13 cellular contexts compared by ENCODE assay signal in genomic region chr3:169699536-169700050, GRCh38. TPM values are rescaled to one million over a fixed set of nuclear protein-coding genes. Genes with fewer than 3 reads are reported as not detected.
DNase-seq lines count a peak whose midpoint lies in the region; ATAC-seq, FAIRE-seq and TF ChIP-seq lines count a peak whose summit lies in the region.
"Had no signal": no experiment of that assay in that cellular context is flagged by ENCODE, and none has a peak within 500 bp of the region (broad histone marks: within the 10 kb centered on the region; RNA-seq: fewer than 3 reads in every experiment).

No MANE protein-coding gene starts in this region.

- H3K4me1 ChIP-seq in right atrium auricular region = peaks cover 0 to 27% of the 10 kb centered on the region in 2 donors

- peak; percentile 58 for FAIRE-seq in bronchial epithelial cell (lab: Jason Lieb, UNC)

- H3K27ac ChIP-seq in right atrium auricular region = peak overlapping the region; percentile 50 to 79

- intact Hi-C loops in sciatic nerve (cut with DNase I) = no loop called here

- H3K9me3 ChIP-seq in right atrium auricular region = no peaks in the 10 kb centered on the region

- H3K36me3 ChIP-seq in bronchial epithelial cell (ENCODE audit: control insufficient read depth, insufficient read depth, low read length) = no peaks in the 10 kb centered on the region
- H3K36me3 ChIP-seq in right atrium auricular region = no peaks in the 10 kb centered on the region

- DNase-seq in EH (ENCODE audit: low read depth) = peak; percentile 2
- DNase-seq in bronchial epithelial cell (ENCODE audit: low read depth) = no peak
- peak; percentile 92 for DNase-seq in right atrium auricular region (ENCODE audit: low spot score)
- peak; percentile 80 for DNase-seq in sciatic nerve (ENCODE audit: low spot score)
- DNase-seq in 8988T = no peak
- DNase-seq in HUDEP-2 (lab: John Stamatoyannopoulos, UW; ENCODE audit: unreplicated experiment in 76 of 76) = no peak
- DNase-seq: activated B cell treated with CpG ODN at 0.5 μM for 24 hours; AML-193; H9; midbrain; stimulated activated naive CD4-positive, alpha-beta T cell treated with Interleukin-2 at 50 U/mL for 16 hours had no signal

- ATAC-seq in sciatic nerve (peak; percentile 97), GM19328 (IDR thresholded peaks at IDR 0.05; ENCODE audit: unreplicated experiment) (no peak), HG03135 (IDR thresholded peaks at IDR 0.05; ENCODE audit: unreplicated experiment) (no peak)

- H3K27me3 ChIP-seq in bronchial epithelial cell (ENCODE audit: control insufficient read depth, insufficient read depth, low read length) = peaks cover 2% of the 10 kb centered on the region
- no peaks in the 10 kb centered on the region for H3K27me3 ChIP-seq in right atrium auricular region

- no peak overlapping the region for H3K4me3 ChIP-seq in bronchial epithelial cell (ENCODE audit: low read depth, low read length)
- no peak overlapping the region for H3K4me3 ChIP-seq in right atrium auricular region

- TF ChIP-seq CTCF in bronchial epithelial cell (IDR thresholded peaks at IDR 0.05; ENCODE audit: insufficient read depth, low read length, severe bottlenecking) (no peak), right atrium auricular region (IDR thresholded peaks at IDR 0.05) (no peak)

RNA-seq across cellular contexts. Expression of gene MECOM, which starts 36.1 kb away (rescaled TPM):
- total RNA-seq in bronchial epithelial cell (7.6 and 10.6 TPM in 2 replicates), right atrium auricular region (10 to 100 TPM; 11.1 to 17.6 TPM), sciatic nerve (40.4 TPM)

Comparison
In these comparisons a context has a peak if more than half of its experiments do, and no peak if none do; other contexts are left out.
1. DNase-seq: peak in EH (single experiment), right atrium auricular region (single experiment) and sciatic nerve (single experiment); none in bronchial epithelial cell (single experiment), 8988T (single experiment) and HUDEP-2 (0 of 76).